21 cellular contexts compared by ENCODE assay signal in the genomic region with DNA sequence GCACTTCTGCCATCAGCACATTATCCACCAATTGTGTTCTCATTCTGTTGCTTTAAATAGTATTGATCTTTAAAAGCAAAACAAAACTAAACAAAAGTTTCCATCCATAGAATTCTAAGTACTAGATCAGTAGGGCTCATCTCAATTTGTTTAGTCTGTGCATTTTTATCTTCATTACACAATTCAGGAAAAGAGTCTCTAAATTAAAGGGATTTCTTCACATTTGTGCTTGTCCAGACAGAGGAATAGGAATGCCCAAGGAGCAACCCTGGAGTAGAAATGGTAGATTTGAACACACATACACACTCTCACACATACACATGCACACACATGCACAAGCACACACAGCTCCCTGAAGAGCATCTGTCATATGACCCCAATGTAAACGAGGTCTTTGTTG. TPM values are rescaled to one million over a fixed set of nuclear protein-coding genes. Genes with fewer than 3 reads are reported as not detected.
A peak's percentile ranks its signal among the peaks of the same experiment; 100 is the strongest.
DNase-seq lines count a peak whose midpoint lies in the region; ATAC-seq and TF ChIP-seq lines count a peak whose summit lies in the region.
"Had no signal": no experiment of that assay in that cellular context is flagged by ENCODE, and none has a peak within 500 bp of the region (broad histone marks: within the 10 kb centered on the region; RNA-seq: fewer than 3 reads in every experiment).

No MANE protein-coding gene starts in this region.

- no peaks in the 10 kb centered on the region for H3K36me3 ChIP-seq in suprapubic skin

- TF ChIP-seq EP300 in suprapubic skin (IDR thresholded peaks at IDR 0.05) = no peak

- DNase-seq in SK-MEL-5 (ENCODE audit: low read depth, low spot score) = peak; percentile 14
- peak; percentile 63 for DNase-seq in fibroblast of villous mesenchyme (ENCODE audit: low read depth)
- no peak for DNase-seq in osteocyte (ENCODE audit: extremely low spot score, unreplicated experiment)
- DNase-seq in type B pancreatic cell (ENCODE audit: extremely low spot score, unreplicated experiment) = no peak
- no peak for DNase-seq in NCI-H526 (lab: John Stamatoyannopoulos, UW)
- no peak for DNase-seq in suprapubic skin (ENCODE audit: low spot score in 2 of 2)
- DNase-seq: CD4-positive, alpha-beta T cell; EL; HCEC 1CT; MM.1S; NCI-H1092 treated with DMSO at 0.1 percent for 48 hours; NCI-H146; NCI-H2029 treated with DMSO at 0.1 percent for 48 hours; NCI-H446 treated with DMSO at 0.1 percent for 48 hours; NCI-H748 treated with DMSO at 0.1 percent for 48 hours; OCI-M1; Right ventricle myocardium superior had no signal

- ATAC-seq in HG03175 (IDR thresholded peaks at IDR 0.05; ENCODE audit: unreplicated experiment) = no peak
- ATAC-seq: A549, GM12878, GM23338 had no signal

- H3K9me3 Mint-ChIP-seq in osteocyte (ENCODE audit: unreplicated experiment) (peaks cover 6% of the 10 kb centered on the region), type B pancreatic cell (peaks cover 4% of the 10 kb centered on the region)

- H3K4me3 Mint-ChIP-seq in osteocyte (ENCODE audit: unreplicated experiment) (no peak overlapping the region), type B pancreatic cell (peak overlapping the region; percentile 14)
- H3K4me3 Mint-ChIP-seq: CD4-positive, alpha-beta T cell; GM23338 had no signal

- H3K4me1 ChIP-seq in suprapubic skin = peaks cover 33% of the 10 kb centered on the region

- H3K4me1 Mint-ChIP-seq in osteocyte (ENCODE audit: unreplicated experiment) (peaks cover 85% of the 10 kb centered on the region), type B pancreatic cell (ENCODE audit: unreplicated experiment) (peaks cover 46% of the 10 kb centered on the region)

- no peaks in the 10 kb centered on the region for H3K27me3 ChIP-seq in suprapubic skin

- TF ChIP-seq CTCF in fibroblast of villous mesenchyme (IDR thresholded peaks at IDR 0.05; ENCODE audit: insufficient read depth, low read depth, low read length) (no peak), osteocyte (IDR thresholded peaks at IDR 0.05) (no peak), type B pancreatic cell (conservative IDR thresholded peaks at IDR 0.05) (no peak), suprapubic skin (IDR thresholded peaks at IDR 0.05) (no peak)

- H3K9me3 ChIP-seq in suprapubic skin = no peaks in the 10 kb centered on the region
- H3K9me3 ChIP-seq: A549 had no signal

- H3K36me3 Mint-ChIP-seq in osteocyte (ENCODE audit: unreplicated experiment) (peaks cover 59% of the 10 kb centered on the region), type B pancreatic cell (no peaks in the 10 kb centered on the region)

- no peak for TF ChIP-seq POLR2A in suprapubic skin (IDR thresholded peaks at IDR 0.05)

- peak overlapping the region; percentile 29 for H3K27ac Mint-ChIP-seq in osteocyte (ENCODE audit: unreplicated experiment)
- H3K27ac Mint-ChIP-seq in type B pancreatic cell = no peak overlapping the region
- H3K27ac Mint-ChIP-seq: CD4-positive, alpha-beta T cell; GM23338 had no signal

- H3K27ac ChIP-seq in suprapubic skin = no peak overlapping the region
- H3K27ac ChIP-seq: A549 had no signal

- H3K27me3 Mint-ChIP-seq in osteocyte (ENCODE audit: unreplicated experiment) (no peaks in the 10 kb centered on the region), type B pancreatic cell (no peaks in the 10 kb centered on the region)

- 100% methylated on average over 1 of the region's 1 CpG for WGBS in suprapubic skin

- in situ Hi-C loops in SK-MEL-5 (cut with HindIII; ENCODE audit: low pct_unique_long_range_greater_than_20kb, low sequenced_read_pairs) = no loop called here

- H3K4me3 ChIP-seq in fibroblast of villous mesenchyme (ENCODE audit: low read depth, low read length) (no peak overlapping the region), suprapubic skin (no peak overlapping the region)
- H3K4me3 ChIP-seq: A549, GM12878, GM23338 had no signal

RNA-seq across cellular contexts. Expression of gene LMCD1, which starts 21.4 kb away (rescaled TPM):
- total RNA-seq in SK-MEL-5 (2014; rRNA removed; shearing (Covaris generic)) = 24.3 and 28.0 TPM in 2 replicates
- 56.3 and 62.1 TPM in 2 replicates for polyA plus RNA-seq in SK-MEL-5 (2015; cell fraction: cytosol; rRNA removed)
- 9.1 and 17.4 TPM in 2 replicates for polyA plus RNA-seq in SK-MEL-5 (2015; cell fraction: nucleus; rRNA removed)
- total RNA-seq in fibroblast of villous mesenchyme = 95.0 and 170 TPM in 2 replicates
- 135 and 136 TPM in 2 replicates for total RNA-seq in osteocyte
- 12.8 and 33.1 TPM in 2 replicates for total RNA-seq in type B pancreatic cell (ENCODE audit: low replicate concordance)
- total RNA-seq in suprapubic skin = 10 to 100 TPM; 33.4 to 49.3 (median 36.8) TPM

Comparison
In these comparisons a context has a peak if more than half of its experiments do, and no peak if none do; other contexts are left out.
1. DNase-seq: peak in SK-MEL-5 (single experiment) and fibroblast of villous mesenchyme (single experiment); none in osteocyte (single experiment), type B pancreatic cell (single experiment), NCI-H526 (0 of 2) and suprapubic skin (0 of 2).